Comparison of ENCODE assay signal across 10 cellular contexts in the genomic region with DNA sequence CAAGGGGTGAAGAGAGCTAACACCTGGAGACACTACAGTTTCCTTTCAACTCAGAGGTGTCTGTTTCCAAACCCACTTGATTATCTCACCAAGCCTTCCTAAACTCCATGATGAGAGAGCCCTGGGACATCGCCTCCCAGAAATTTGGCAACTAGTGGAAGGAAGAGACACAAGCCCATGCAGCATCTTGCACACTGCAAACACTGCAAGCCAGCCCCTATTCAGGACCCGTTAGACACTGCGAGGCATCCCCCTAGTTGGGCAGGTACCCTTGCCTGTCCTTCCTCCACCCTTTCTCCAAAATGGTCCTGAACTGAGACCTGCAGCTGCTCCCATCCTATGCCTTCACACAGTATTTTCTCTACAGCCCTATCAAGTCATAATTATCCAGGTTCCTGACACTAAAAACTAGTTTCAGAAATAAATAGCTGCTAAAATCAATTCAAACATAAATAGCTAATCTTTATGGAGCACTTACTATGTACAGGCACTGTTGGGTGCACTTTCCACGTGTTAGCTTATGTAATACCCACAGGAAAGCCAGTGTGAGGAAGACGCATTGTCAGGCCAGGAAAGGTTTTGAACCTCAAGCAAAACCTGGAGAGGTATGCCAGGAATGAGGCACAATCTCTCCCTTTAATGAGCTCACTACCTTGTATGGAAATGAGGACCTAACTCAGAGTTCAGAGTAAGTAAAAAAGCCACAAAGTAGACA. TPM values are rescaled to one million over a fixed set of nuclear protein-coding genes. Genes with fewer than 3 reads are reported as not detected.
A peak's percentile ranks its signal among the peaks of the same experiment; 100 is the strongest.
DNase-seq lines count a peak whose midpoint lies in the region; ATAC-seq, FAIRE-seq and TF ChIP-seq lines count a peak whose summit lies in the region.
"Had no signal": no experiment of that assay in that cellular context is flagged by ENCODE, and none has a peak within 500 bp of the region (broad histone marks: within the 10 kb centered on the region; RNA-seq: fewer than 3 reads in every experiment).

No MANE protein-coding gene starts in this region.

- H3K4me1 Mint-ChIP-seq in brain, result peaks cover 28% of the 10 kb centered on the region
- H3K4me1 Mint-ChIP-seq in stimulated activated effector memory CD8-positive, alpha-beta T cell treated with anti-CD3 and anti-CD28 coated beads, Interleukin-12 subunit alpha, Interleukin-12 subunit beta, amount 100 ng/mL, for 72 hours, result peaks cover 20% of the 10 kb centered on the region

- no TSS peak for BruUV-seq in HCT116 (replicated peaks; lab: Mats Ljungman, UMichigan)

- peak; percentile 93 for FAIRE-seq in keratinocyte (lab: Jason Lieb, UNC)

- DNase-seq in HCT116 (ENCODE audit: low read depth, low spot score) (no peak), keratinocyte (ENCODE audit: low read depth, low spot score) (no peak), stomach (no peak), GF-D8 (lab: John Stamatoyannopoulos, UW) (no peak)
- DNase-seq in stimulated activated effector memory CD8-positive, alpha-beta T cell treated with anti-CD3 and anti-CD28 coated beads, Interleukin-12 subunit alpha, Interleukin-12 subunit beta, amount 100 ng/mL, for 72 hours (ENCODE audit: low spot score in 2 of 2), result no peak
- DNase-seq: stimulated activated CD4-positive, alpha-beta T cell treated with anti-CD3 and anti-CD28 coated beads, Interleukin-12 subunit alpha, Interleukin-12 subunit beta, amount 100 ng/mL, for 4 hours had no signal

- POLR2A ChIA-PET in HCT116 (lab: Charles Lee), result no interaction called here

- no peaks in the 10 kb centered on the region for H3K27me3 ChIP-seq in HCT116 (ENCODE audit: insufficient read depth, low read length)
- H3K27me3 ChIP-seq in keratinocyte (ENCODE audit: control insufficient read depth, extremely low read depth, insufficient read depth, low read length), result no peaks in the 10 kb centered on the region
- peaks cover 0 to 27% (median 0%) of the 10 kb centered on the region in 3 donors for H3K27me3 ChIP-seq in stomach
- H3K27me3 ChIP-seq: foreskin keratinocyte had no signal

- H2AFZ ChIP-seq in HCT116 (ENCODE audit: low read depth, low read length, poor library complexity, severe bottlenecking), result no peak overlapping the region
- peak overlapping the region; percentile 21 for H2AFZ ChIP-seq in keratinocyte (ENCODE audit: control insufficient read depth, low read length)

- H3K27ac Mint-ChIP-seq in brain, result peak overlapping the region in 3 of 5 experiments; percentile 31 to 98 (median 66)
- H3K27ac Mint-ChIP-seq in stimulated activated effector memory CD8-positive, alpha-beta T cell treated with anti-CD3 and anti-CD28 coated beads, Interleukin-12 subunit alpha, Interleukin-12 subunit beta, amount 100 ng/mL, for 72 hours, result no peak overlapping the region

- peak overlapping the region; percentile 91 for H3K4me2 ChIP-seq in HCT116 (ENCODE audit: low read length)
- peak overlapping the region; percentile 81 for H3K4me2 ChIP-seq in keratinocyte (ENCODE audit: control insufficient read depth, extremely low read depth, insufficient read depth, low read depth, low read length)

- H3K4me3 Mint-ChIP-seq in brain, result peak overlapping the region; percentile 99 to 100 (median 100)
- no peak overlapping the region for H3K4me3 Mint-ChIP-seq in stimulated activated effector memory CD8-positive, alpha-beta T cell treated with anti-CD3 and anti-CD28 coated beads, Interleukin-12 subunit alpha, Interleukin-12 subunit beta, amount 100 ng/mL, for 72 hours

- TF ChIP-seq POLR2A in HCT116 (IDR thresholded peaks at IDR 0.05; ENCODE audit: borderline replicate concordance, extremely low read depth, insufficient read depth, insufficient read length) (no peak), stomach (IDR thresholded peaks at IDR 0.05) (no peak)

- no peak overlapping the region for H3K9ac ChIP-seq in HCT116 (ENCODE audit: low read length)
- peak overlapping the region; percentile 6 for H3K9ac ChIP-seq in keratinocyte (ENCODE audit: control insufficient read depth, extremely low read depth, insufficient read depth, low read length)

- no peaks in the 10 kb centered on the region for H3K9me2 ChIP-seq in HCT116 (ENCODE audit: insufficient read depth)

- H3K79me2 ChIP-seq in HCT116 (ENCODE audit: insufficient read depth, low read length) (peaks cover 69% of the 10 kb centered on the region), keratinocyte (ENCODE audit: control insufficient read depth, insufficient read depth, low read length) (peaks cover 35% of the 10 kb centered on the region)

- WGBS in stomach, 5 donors, result 25 to 49% (median 31%) methylated on average over 5 of the region's 5 CpGs

- H3K4me1 ChIP-seq in HCT116 (ENCODE audit: control insufficient read depth in 1 of 2, insufficient read depth in 2 of 2, low read length in 2 of 2) (peaks cover 26 to 28% of the 10 kb centered on the region in 2 experiments), keratinocyte (ENCODE audit: control insufficient read depth, extremely low read depth, insufficient read depth, low read length) (peaks cover 16% of the 10 kb centered on the region), stomach (peaks cover 0 to 52% (median 36%) of the 10 kb centered on the region in 4 donors)

- H3K4me3 ChIP-seq in HCT116 (replicated peaks in 1 of 2; ENCODE audit: low read depth in 1 of 2, low read length in 2 of 2), result peak overlapping the region in 1 of 2 experiments; percentile 81; a peak in 1 of 4 replicates
- H3K4me3 ChIP-seq in keratinocyte (ENCODE audit: control insufficient read depth in 2 of 3, extremely low read depth in 1 of 3, insufficient read depth in 2 of 3, low read depth in 1 of 3, low read length in 3 of 3), result peak overlapping the region in 2 of 3 experiments; percentile 30 to 90
- H3K4me3 ChIP-seq in stomach, result peak overlapping the region; percentile 64 to 82 (median 73)

- TF ChIP-seq EP300 in stomach (IDR thresholded peaks at IDR 0.05), result no peak

- H4K20me1 ChIP-seq in HCT116 (ENCODE audit: insufficient read depth) (no peaks in the 10 kb centered on the region), keratinocyte (ENCODE audit: control insufficient read depth, extremely low read depth, insufficient read depth, low read length) (no peaks in the 10 kb centered on the region)

- RAD21 ChIA-PET in HCT116 (lab: Charles Lee; ENCODE audit: low non-redundant PET in 1 of 2, low total read pairs in 2 of 2, uncharacterized antibody in 2 of 2, unreplicated experiment in 2 of 2), result no interaction called here

- H3K36me3 ChIP-seq in HCT116 (ENCODE audit: control insufficient read depth in 1 of 2, insufficient read depth in 2 of 2, low read length in 2 of 2) (no peaks in the 10 kb centered on the region), keratinocyte (ENCODE audit: control insufficient read depth in 2 of 2, extremely low read depth in 1 of 2, insufficient read depth in 2 of 2, low read length in 2 of 2) (no peaks in the 10 kb centered on the region), stomach (no peaks in the 10 kb centered on the region)

- no peak for ATAC-seq in HCT116
- ATAC-seq in GM21360 (IDR thresholded peaks at IDR 0.05; ENCODE audit: unreplicated experiment), result no peak
- ATAC-seq in stimulated activated effector memory CD8-positive, alpha-beta T cell treated with anti-CD3 and anti-CD28 coated beads, Interleukin-12 subunit alpha, Interleukin-12 subunit beta, amount 100 ng/mL, for 72 hours, result no peak
- ATAC-seq: foreskin keratinocyte had no signal

- no peaks in the 10 kb centered on the region for H3K36me3 Mint-ChIP-seq in brain
- H3K36me3 Mint-ChIP-seq in stimulated activated effector memory CD8-positive, alpha-beta T cell treated with anti-CD3 and anti-CD28 coated beads, Interleukin-12 subunit alpha, Interleukin-12 subunit beta, amount 100 ng/mL, for 72 hours, result no peaks in the 10 kb centered on the region

- peaks cover 30% of the 10 kb centered on the region for H3K27me3 Mint-ChIP-seq in brain

- TF ChIP-seq CTCF in HCT116 (IDR thresholded peaks at IDR 0.05 in 2 of 3, conservative IDR thresholded peaks at IDR 0.05 in 1 of 3; ENCODE audit: borderline replicate concordance in 1 of 3, insufficient read depth in 1 of 3, low read depth in 2 of 3, low read length in 2 of 3) (no peak), brain (conservative IDR thresholded peaks at IDR 0.05) (no peak), keratinocyte (optimal IDR thresholded peaks at IDR 0.05 in 1 of 3, IDR thresholded peaks at IDR 0.05 in 1 of 3, conservative IDR thresholded peaks at IDR 0.05 in 1 of 3; ENCODE audit: extremely low read depth in 1 of 3, insufficient read depth in 2 of 3, low read length in 3 of 3) (no peak), stomach (IDR thresholded peaks at IDR 0.05) (no peak)

- dilution Hi-C loops in keratinocyte (cut with MboI; ENCODE audit: extremely low pct_ligation_motif_present, low sequenced_read_pairs), result no loop called here

- TF ChIP-seq RAD21 in HCT116 (IDR thresholded peaks at IDR 0.05; ENCODE audit: low read depth), result no peak

- H3K9me1 ChIP-seq in keratinocyte (ENCODE audit: control insufficient read depth, extremely low read depth, insufficient read depth, low read length), result no peaks in the 10 kb centered on the region

- H3K9me3 ChIP-seq in HCT116 (ENCODE audit: control insufficient read depth in 1 of 2, insufficient read depth in 1 of 2, low read depth in 1 of 2, low read length in 2 of 2) (no peaks in the 10 kb centered on the region), keratinocyte (ENCODE audit: control insufficient read depth, low read depth, low read length) (no peaks in the 10 kb centered on the region), stomach (no peaks in the 10 kb centered on the region)

- H3K9me3 Mint-ChIP-seq in brain, result peaks cover 0 to 2% (median 0%) of the 10 kb centered on the region in 5 experiments
- H3K9me3 Mint-ChIP-seq in stimulated activated effector memory CD8-positive, alpha-beta T cell treated with anti-CD3 and anti-CD28 coated beads, Interleukin-12 subunit alpha, Interleukin-12 subunit beta, amount 100 ng/mL, for 72 hours, result no peaks in the 10 kb centered on the region

- CTCF ChIA-PET in HCT116 (lab: Charles Lee), result no interaction called here

- H3K27ac ChIP-seq in HCT116 (ENCODE audit: low read depth, low read length) (no peak overlapping the region), keratinocyte (ENCODE audit: control insufficient read depth, insufficient read depth, low read length) (peak overlapping the region; percentile 10), stomach (peak overlapping the region; percentile 20 to 96 (median 96))
- H3K27ac ChIP-seq: foreskin keratinocyte, HL-60 had no signal

- intact Hi-C loops in HCT116 (cut with micrococcal nuclease), result loop anchor here (5.0 kb wide), 2 partner anchors 161 to 249 kb away; no protein-coding TSS in a partner anchor
- intact Hi-C loops in stomach (cut with DNase I; ENCODE audit: low total_unique reads), result no loop called here

RNA-seq across cellular contexts. Expression of gene MAGI1, which starts 2.8 kb away (rescaled TPM):
- total RNA-seq in HCT116 (2021; ENCODE audit: unreplicated experiment) (38.6 TPM), stomach (100 to 1,000 TPM in 3 of 5 donors, 10 to 100 TPM in 2; 83.9 to 237 (median 105) TPM)
- 16.6 and 18.5 TPM in 2 replicates for polyA plus RNA-seq in HCT116 (2012)
- polyA plus RNA-seq in brain (ENCODE audit: insufficient read depth, low read depth, low replicate concordance) (6.5 TPM), keratinocyte (8.0 to 11.2 TPM (median 10.9 TPM) in 3 replicates), stomach (10 to 100 TPM in 2 of 3 donors, 1 to 10 TPM in 1; 5.7 to 14.7 (median 14.5) TPM)
- polyA plus RNA-seq in keratinocyte (2011; ENCODE audit: low read depth), result 4.3 TPM
- 8.1 and 13.1 TPM in 2 replicates for polyA plus RNA-seq in keratinocyte (2011; cell fraction: cytosol; rRNA removed)
- polyA plus RNA-seq in keratinocyte (2011; cell fraction: nucleus; rRNA removed), result 23.1 and 23.6 TPM in 2 replicates
- polyA plus RNA-seq in keratinocyte (2012; ENCODE audit: low replicate concordance), result 4.1 and 10.0 TPM in 2 replicates
- polyA minus RNA-seq in keratinocyte, result 16.3 to 30.6 TPM (median 20.1 TPM) in 3 replicates
- polyA minus RNA-seq in keratinocyte (2011; cell fraction: cytosol; rRNA and poly(A)+ RNA removed), result 11.1 TPM
- 23.2 and 46.6 TPM in 2 replicates for polyA minus RNA-seq in keratinocyte (2011; cell fraction: nucleus; rRNA and poly(A)+ RNA removed)
